In genomic region chrX:150680974-150681373, GRCh38 we compare ENCODE assay signal across 8 cellular contexts. TPM values are rescaled to one million over a fixed set of nuclear protein-coding genes. Genes with fewer than 3 reads are reported as not detected.
DNase-seq lines count a peak whose midpoint lies in the region; ATAC-seq and TF ChIP-seq lines count a peak whose summit lies in the region.

No MANE protein-coding gene starts in this region.

- H3K4me1 ChIP-seq in heart right ventricle = no peaks in the 10 kb centered on the region

- ATAC-seq in heart right ventricle (peak in 5 of 8 donors; percentile 49 to 65 (median 61)), HG03196 (IDR thresholded peaks at IDR 0.05; ENCODE audit: unreplicated experiment) (no peak), GM18519 (IDR thresholded peaks at IDR 0.05; ENCODE audit: low FRiP score, unreplicated experiment) (no peak)

- in situ Hi-C loops in GM13976 (cut with MboI; ENCODE audit: low sequenced_read_pairs, unreplicated experiment) = loop anchor here (25.0 kb wide), 1 partner anchor 719 kb away; no protein-coding TSS in a partner anchor

- H3K36me3 ChIP-seq in heart right ventricle = no peaks in the 10 kb centered on the region

- H3K4me3 ChIP-seq in heart right ventricle = no peak overlapping the region

- WGBS in heart right ventricle, 2 donors = 36 to 45% methylated on average over 7 of the region's 7 CpGs

- intact Hi-C loops in heart right ventricle (cut with DNase I) = loop anchor here in 3 of 10 donors (5.0 to 10.0 kb wide), 2 partner anchors 719 to 726 kb away; no protein-coding TSS in a partner anchor

- CTCF ChIA-PET in RWPE1 (lab: Yijun Ruan, JAX) = interaction anchor here (0.6 kb wide), 1 partner anchor 563 kb away, joined by 4 read pairs; no protein-coding TSS in a partner anchor

- H3K9me3 ChIP-seq in heart right ventricle = no peaks in the 10 kb centered on the region

- no peak for DNase-seq in AG09319 (ENCODE audit: extremely low read depth, low read depth)
- DNase-seq in GM13976 (ENCODE audit: low spot score) = no peak
- peak; percentile 27 for DNase-seq in RWPE1 (ENCODE audit: low spot score)
- no peak for DNase-seq in heart right ventricle
- DNase-seq in LoVo (ENCODE audit: low spot score) = no peak
- DNase-seq in T1000 (lab: John Stamatoyannopoulos, UW) = no peak

- peak; percentile 28 for TF ChIP-seq CTCF in AG09319 (IDR thresholded peaks at IDR 0.05; ENCODE audit: low read depth, low read length)
- TF ChIP-seq CTCF in GM13976 (IDR thresholded peaks at IDR 0.05; ENCODE audit: borderline replicate concordance, control extremely low read depth, extremely low read depth, insufficient read depth, missing control alignments) = peak; percentile 5
- peak; percentile 39 for TF ChIP-seq CTCF in RWPE1 (conservative IDR thresholded peaks at IDR 0.05; ENCODE audit: low read depth)
- TF ChIP-seq CTCF in heart right ventricle (IDR thresholded peaks at IDR 0.05) = peak in 8 of 9 donors; percentile 22 to 55 (median 36)

- H3K27me3 ChIP-seq in heart right ventricle = peaks cover 0 to 18% (median 0%) of the 10 kb centered on the region in 7 donors

- H3K27ac ChIP-seq in RWPE1 (no peak overlapping the region), heart right ventricle (no peak overlapping the region)

- POLR2A ChIA-PET in RWPE1 (lab: Yijun Ruan, JAX; ENCODE audit: low non-redundant PET) = no interaction called here

RNA-seq across cellular contexts. Expression of gene MTMR1, which starts 12.2 kb away (rescaled TPM):
- 10 to 100 TPM; 15.4 to 24.9 (median 20.4) TPM for total RNA-seq in heart right ventricle
- 1 to 10 TPM; 5.6 to 8.9 TPM for polyA plus RNA-seq in heart right ventricle

Comparison
In these comparisons a context has a peak if more than half of its experiments do, and no peak if none do; other contexts are left out.
1. ATAC-seq: peak in heart right ventricle (5 of 8); none in HG03196 (single experiment) and GM18519 (single experiment).
2. Peak in every context shown above with its lines, with median percentiles within 50 percentile points of each other: CTCF ChIP-seq.